In the genomic region with DNA sequence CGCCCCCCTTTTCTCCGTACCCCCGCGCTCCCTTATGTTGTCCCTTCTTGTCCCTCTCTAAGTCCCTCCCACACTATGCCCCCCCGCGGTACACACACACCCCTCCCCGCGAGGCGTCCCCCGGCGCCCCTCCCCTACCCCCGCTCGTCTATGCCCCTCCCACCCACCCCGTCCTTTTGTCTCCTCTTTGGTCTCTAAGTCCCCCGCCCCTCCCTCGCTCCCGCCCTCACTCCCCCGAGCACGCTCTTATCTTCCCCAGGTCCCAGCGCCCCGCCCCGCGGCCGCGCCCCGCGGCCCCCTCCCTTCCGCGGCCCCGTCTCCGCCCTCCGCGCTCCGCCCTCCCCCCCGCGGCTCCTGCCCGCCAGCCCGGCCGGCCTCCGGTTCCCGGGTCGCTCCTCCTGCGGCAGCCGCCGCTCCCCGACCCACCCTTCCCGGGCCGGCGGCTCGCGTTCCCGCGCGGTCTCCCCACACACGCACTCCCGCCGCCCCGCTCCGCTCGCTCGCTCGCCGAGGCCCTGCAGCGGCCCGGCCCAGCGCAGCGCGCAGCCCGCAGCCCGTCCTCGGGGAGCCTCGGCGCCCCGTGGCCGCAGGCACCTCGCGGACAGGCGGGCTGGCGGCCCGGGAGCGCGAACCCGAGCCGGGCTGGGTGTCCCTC, we compare ENCODE assay signal across 8 cellular contexts. TPM values are rescaled to one million over a fixed set of nuclear protein-coding genes. Genes with fewer than 3 reads are reported as not detected.
A peak's percentile ranks its signal among the peaks of the same experiment; 100 is the strongest.
DNase-seq lines count a peak whose midpoint lies in the region; ATAC-seq, FAIRE-seq and TF ChIP-seq lines count a peak whose summit lies in the region.

No MANE protein-coding gene starts in this region.

- no peaks in the 10 kb centered on the region for H3K4me1 ChIP-seq in kidney (ENCODE audit: control insufficient read depth in 1 of 2, insufficient read depth in 1 of 2, low read depth in 1 of 2, low read length in 2 of 2)

- intact Hi-C loops in kidney (cut with DNase I) = no loop called here

- no peak for FAIRE-seq in kidney (lab: Jason Lieb, UNC)

- no peak overlapping the region for H3K9ac ChIP-seq in kidney (ENCODE audit: low read length in 2 of 2)

- H3K27ac ChIP-seq in kidney (ENCODE audit: low read depth in 2 of 2, low read length in 2 of 2) = peak overlapping the region; percentile 74 to 77

- H3K9me3 ChIP-seq in kidney (ENCODE audit: control insufficient read depth in 1 of 2, low read length in 2 of 2) = no peaks in the 10 kb centered on the region

- H3K36me3 ChIP-seq in kidney (ENCODE audit: control insufficient read depth in 1 of 2, insufficient read depth in 2 of 2, low read length in 2 of 2) = peaks cover 0 to under 1% of the 10 kb centered on the region in 2 donors

- H3K4me3 ChIP-seq in kidney (ENCODE audit: low read length in 2 of 2) = peak overlapping the region; percentile 52 to 54

- TF ChIP-seq CTCF in kidney (IDR thresholded peaks at IDR 0.05; ENCODE audit: borderline replicate concordance, extremely low read depth, insufficient read depth) = no peak

- peak; percentile 68 for DNase-seq in GM04504 (ENCODE audit: low read depth)
- DNase-seq in NCI-H2171 (lab: John Stamatoyannopoulos, UW) = peak; percentile 80
- DNase-seq in central memory CD4-positive, alpha-beta T cell = peak; percentile 54
- peak; percentile 98 for DNase-seq in kidney
- DNase-seq in stimulated activated CD4-positive, alpha-beta T cell treated with anti-CD3 and anti-CD28 coated beads, Interleukin-12 subunit alpha, Interleukin-12 subunit beta, amount 100 ng/mL, for 48 hours (ENCODE audit: low read depth in 2 of 3, low spot score in 1 of 3) = peak; percentile 37 to 66 (median 44)

- ATAC-seq in HG02759 (IDR thresholded peaks at IDR 0.05; ENCODE audit: unreplicated experiment) (peak; percentile 76), GM18520 (IDR thresholded peaks at IDR 0.05; ENCODE audit: unreplicated experiment) (no peak)
- ATAC-seq in activated CD4-positive, CD25-positive, alpha-beta regulatory T cell treated with anti-CD3 and anti-CD28 coated beads, Interleukin-2, amount 50 U/mL, for 24 hours = peak; percentile 74 to 77

RNA-seq across cellular contexts. Expression of gene UTP14A, which starts 26.3 kb away (rescaled TPM):
- 15.3 TPM for total RNA-seq in kidney
- 7.7 TPM for polyA plus RNA-seq in kidney (ENCODE audit: insufficient read depth, low read depth, low replicate concordance)

RNA-seq across cellular contexts. Expression of gene BCORL1, which starts 50.2 kb away (rescaled TPM):
- total RNA-seq in kidney = 14.1 TPM
- polyA plus RNA-seq in kidney (ENCODE audit: insufficient read depth, low read depth, low replicate concordance) = 3.9 TPM

Comparison
In these comparisons a context has a peak if more than half of its experiments do, and no peak if none do; other contexts are left out.
1. DNase-seq: peak in every context shown above with its lines; median percentile 98 in kidney; 80 in NCI-H2171; 68 in GM04504; 54 in central memory CD4-positive, alpha-beta T cell; 44 in stimulated activated CD4-positive, alpha-beta T cell treated with anti-CD3 and anti-CD28 coated beads, Interleukin-12 subunit alpha, Interleukin-12 subunit beta, amount 100 ng/mL, for 48 hours.